ENCODE assay signal across 8 cellular contexts in genomic region chr3:123068227-123069020, GRCh38. TPM values are rescaled to one million over a fixed set of nuclear protein-coding genes. Genes with fewer than 3 reads are reported as not detected.
A peak's percentile ranks its signal among the peaks of the same experiment; 100 is the strongest.
DNase-seq lines count a peak whose midpoint lies in the region; ATAC-seq, FAIRE-seq and TF ChIP-seq lines count a peak whose summit lies in the region.

No MANE protein-coding gene starts in this region.

- no peaks in the 10 kb centered on the region for H3K9me3 Mint-ChIP-seq in neural progenitor cell

- no peak for ATAC-seq in GM21423 (IDR thresholded peaks at IDR 0.05; ENCODE audit: unreplicated experiment)
- ATAC-seq in GM19463 (IDR thresholded peaks at IDR 0.05; ENCODE audit: unreplicated experiment) = no peak

- H3K4me3 ChIP-seq in duodenal mucosa (ENCODE audit: low read depth in 1 of 2, low read length in 2 of 2) (peak overlapping the region; percentile 80 to 89), neural progenitor cell (peak overlapping the region; percentile 70)

- H3K27ac Mint-ChIP-seq in neural progenitor cell = peak overlapping the region; percentile 74

- peak overlapping the region; percentile 95 for H3K4me2 ChIP-seq in neural progenitor cell

- DNase-seq in D721Med (ENCODE audit: insufficient read length, low spot score) (no peak), NCI-H2227 treated with DMSO at 0.1 percent for 48 hours (lab: John Stamatoyannopoulos, UW) (peak; percentile 21), neural progenitor cell (ENCODE audit: low spot score) (no peak), SIG-M5 treated with dmso at 0.1 percent for 504 hours (lab: John Stamatoyannopoulos, UW; ENCODE audit: unreplicated experiment) (no peak), DMS79 (lab: John Stamatoyannopoulos, UW) (no peak)

- H3K9me3 ChIP-seq in duodenal mucosa (ENCODE audit: control insufficient read depth in 1 of 2, low read length in 2 of 2) (no peaks in the 10 kb centered on the region), neural progenitor cell (ENCODE audit: low read depth) (no peaks in the 10 kb centered on the region)

- H3K4me1 Mint-ChIP-seq in neural progenitor cell = peaks cover 39% of the 10 kb centered on the region

- H3K36me3 ChIP-seq in duodenal mucosa (ENCODE audit: control insufficient read depth in 1 of 2, insufficient read depth in 2 of 2, low read length in 2 of 2) = no peaks in the 10 kb centered on the region
- H3K36me3 ChIP-seq in neural progenitor cell = no peaks in the 10 kb centered on the region

- TF ChIP-seq CTCF in D721Med (IDR thresholded peaks at IDR 0.05; ENCODE audit: insufficient read depth, missing control alignments) = peak; percentile 21
- no peak for TF ChIP-seq CTCF in neural progenitor cell (IDR thresholded peaks at IDR 0.05)

- peaks cover 4% of the 10 kb centered on the region for H3F3A ChIP-seq in neural progenitor cell (ENCODE audit: low read depth)

- H3K27me3 ChIP-seq in duodenal mucosa (ENCODE audit: control insufficient read depth in 1 of 2, insufficient read depth in 2 of 2, low read length in 2 of 2) = peaks cover 0 to 5% of the 10 kb centered on the region in 2 donors
- H3K27me3 ChIP-seq in neural progenitor cell = peaks cover 38% of the 10 kb centered on the region

- no peaks in the 10 kb centered on the region for H3K27me3 Mint-ChIP-seq in neural progenitor cell (ENCODE audit: insufficient read depth, low read depth)

- no peak overlapping the region for H2AFZ ChIP-seq in neural progenitor cell (replicated peaks)

- H3K9ac ChIP-seq in duodenal mucosa (ENCODE audit: low read depth in 1 of 2, low read length in 2 of 2) = peak overlapping the region; percentile 65 to 68
- no peak overlapping the region for H3K9ac ChIP-seq in neural progenitor cell

- no peak for FAIRE-seq in D721Med (lab: Jason Lieb, UNC)

- H3K4me3 Mint-ChIP-seq in neural progenitor cell = peak overlapping the region; percentile 90

- H3K36me3 Mint-ChIP-seq in neural progenitor cell = no peaks in the 10 kb centered on the region

- peaks cover 16% of the 10 kb centered on the region for H4K20me1 ChIP-seq in neural progenitor cell (ENCODE audit: low read depth)

- no peak overlapping the region for H3K27ac ChIP-seq in duodenal mucosa (ENCODE audit: low read depth, low read length)
- no peak overlapping the region for H3K27ac ChIP-seq in neural progenitor cell

- peaks cover 13% of the 10 kb centered on the region for H3K79me2 ChIP-seq in neural progenitor cell (ENCODE audit: low read depth)

- H3K4me1 ChIP-seq in duodenal mucosa (ENCODE audit: control insufficient read depth in 1 of 2, insufficient read depth in 2 of 2, low read length in 2 of 2) = peaks cover 20 to 23% of the 10 kb centered on the region in 2 donors
- H3K4me1 ChIP-seq in neural progenitor cell = peaks cover 16% of the 10 kb centered on the region

RNA-seq across cellular contexts. Expression of gene PDIA5, which starts 1.6 kb away (rescaled TPM):
- total RNA-seq in neural progenitor cell (ENCODE audit: low replicate concordance) = 5.4 and 15.8 TPM in 2 replicates

RNA-seq across cellular contexts. Expression of gene SEMA5B, which starts 40.9 kb away (rescaled TPM):
- 10.1 and 25.6 TPM in 2 replicates for total RNA-seq in neural progenitor cell (ENCODE audit: low replicate concordance)
